4 cellular contexts compared by ENCODE assay signal in genomic region chr4:68174389-68174788, GRCh38. TPM values are rescaled to one million over a fixed set of nuclear protein-coding genes. Genes with fewer than 3 reads are reported as not detected.
"Had no signal": no experiment of that assay in that cellular context is flagged by ENCODE, and none has a peak within 500 bp of the region (broad histone marks: within the 10 kb centered on the region; RNA-seq: fewer than 3 reads in every experiment).

No MANE protein-coding gene starts in this region.

RNA-seq across cellular contexts. Expression of gene TMPRSS11F, which starts 44.7 kb away (rescaled TPM):
- total RNA-seq: HT-29, HT1080, IMR-90 had no signal
- polyA plus RNA-seq: IgD-negative memory B cell, IMR-90 had no signal
